In genomic region chr5:135214897-135215616, GRCh38 we compare ENCODE assay signal across 14 cellular contexts.
DNase-seq lines count a peak whose midpoint lies in the region; ATAC-seq lines count a peak whose summit lies in the region.
"Had no signal": no experiment of that assay in that cellular context is flagged by ENCODE, and none has a peak within 500 bp of the region (broad histone marks: within the 10 kb centered on the region; RNA-seq: fewer than 3 reads in every experiment).

No MANE protein-coding gene starts in this region.

- H3K79me1 ChIP-seq in mesenchymal stem cell (replicated peaks; ENCODE audit: low read length, poor library complexity, severe bottlenecking), result no peaks in the 10 kb centered on the region

- H3K4me1 ChIP-seq in mesenchymal stem cell (ENCODE audit: control insufficient read depth, insufficient read depth, low read depth, low read length), result peaks cover 3% of the 10 kb centered on the region

- H2AFZ ChIP-seq in mesenchymal stem cell (ENCODE audit: low read depth, low read length), result no peak overlapping the region
- H2AFZ ChIP-seq: GM23338 had no signal

- H3K36me3 ChIP-seq in mesenchymal stem cell (ENCODE audit: control insufficient read depth in 1 of 2, insufficient read depth in 2 of 2, low read depth in 1 of 2, low read length in 2 of 2), result no peaks in the 10 kb centered on the region

- H3K27ac Mint-ChIP-seq in dendritic cell treated with granulocyte-macrophage colony-stimulating factor and Interleukin-4, amounts not matched to agents 40 ng/mL and 50 ng/mL, for 4 days, result peak overlapping the region; percentile 68
- H3K27ac Mint-ChIP-seq: CD4-positive, CD25-positive, alpha-beta regulatory T cell; GM23338 had no signal

- H3K9me3 Mint-ChIP-seq in dendritic cell treated with granulocyte-macrophage colony-stimulating factor and Interleukin-4, amounts not matched to agents 40 ng/mL and 50 ng/mL, for 4 days, result no peaks in the 10 kb centered on the region
- H3K9me3 Mint-ChIP-seq: GM23338, neural crest cell had no signal

- H2BK12ac ChIP-seq in mesenchymal stem cell (ENCODE audit: low read length in 2 of 2), result peak overlapping the region in 1 of 2 experiments; percentile 80

- H3K27ac ChIP-seq in mesenchymal stem cell (ENCODE audit: low read length, poor library complexity, severe bottlenecking), result no peak overlapping the region
- H3K27ac ChIP-seq: SK-N-MC had no signal

- peak overlapping the region; percentile 1 to 26 for H3K18ac ChIP-seq in mesenchymal stem cell (ENCODE audit: low read depth in 1 of 2, low read length in 2 of 2)

- no peak overlapping the region for H2BK120ac ChIP-seq in mesenchymal stem cell (ENCODE audit: low read depth, low read length)

- 82% methylated on average over 7 of the region's 7 CpGs for WGBS in mesenchymal stem cell

- H3K14ac ChIP-seq in mesenchymal stem cell (ENCODE audit: low read length in 2 of 2), result peak overlapping the region in 1 of 2 experiments; percentile 16

- H3K9me3 ChIP-seq in mesenchymal stem cell (ENCODE audit: control insufficient read depth, low read length), result no peaks in the 10 kb centered on the region

- no peak overlapping the region for H2AK5ac ChIP-seq in mesenchymal stem cell (ENCODE audit: low read length, severe bottlenecking)

- H3K36me3 Mint-ChIP-seq in dendritic cell treated with granulocyte-macrophage colony-stimulating factor and Interleukin-4, amounts not matched to agents 40 ng/mL and 50 ng/mL, for 4 days (ENCODE audit: low read depth), result no peaks in the 10 kb centered on the region
- H3K36me3 Mint-ChIP-seq: CD4-positive, CD25-positive, alpha-beta regulatory T cell had no signal

- H3K27me3 ChIP-seq in mesenchymal stem cell (ENCODE audit: control insufficient read depth in 1 of 2, insufficient read depth in 1 of 2, low read length in 2 of 2), result peaks cover 4 to 8% of the 10 kb centered on the region in 2 experiments

- intact Hi-C loops in dendritic cell treated with granulocyte-macrophage colony-stimulating factor and Interleukin-4, amounts not matched to agents 40 ng/mL and 50 ng/mL, for 4 days (cut with micrococcal nuclease), result no loop called here

- no peaks in the 10 kb centered on the region for H3K27me3 Mint-ChIP-seq in dendritic cell treated with granulocyte-macrophage colony-stimulating factor and Interleukin-4, amounts not matched to agents 40 ng/mL and 50 ng/mL, for 4 days

- peaks cover 56% of the 10 kb centered on the region for H3K4me1 Mint-ChIP-seq in dendritic cell treated with granulocyte-macrophage colony-stimulating factor and Interleukin-4, amounts not matched to agents 40 ng/mL and 50 ng/mL, for 4 days (ENCODE audit: low read depth)
- H3K4me1 Mint-ChIP-seq: CD4-positive, CD25-positive, alpha-beta regulatory T cell; neural crest cell had no signal

- peak overlapping the region in 1 of 2 experiments; percentile 24 for H3K4ac ChIP-seq in mesenchymal stem cell (ENCODE audit: low read depth in 1 of 2, low read length in 2 of 2)

- ATAC-seq in HG03196 (IDR thresholded peaks at IDR 0.05; ENCODE audit: unreplicated experiment), result no peak
- ATAC-seq in HG03378 (IDR thresholded peaks at IDR 0.05; ENCODE audit: unreplicated experiment), result no peak
- ATAC-seq: GM23338 had no signal

- H4K91ac ChIP-seq in mesenchymal stem cell (ENCODE audit: low read length), result peak overlapping the region; percentile 54

- no peak overlapping the region for H2BK15ac ChIP-seq in mesenchymal stem cell (ENCODE audit: low read depth, poor library complexity, severe bottlenecking)

- no peak overlapping the region for H3K4me2 ChIP-seq in mesenchymal stem cell (ENCODE audit: low read length, poor library complexity, severe bottlenecking)
- H3K4me2 ChIP-seq: GM23338 had no signal

- no peak overlapping the region for H3K4me3 Mint-ChIP-seq in dendritic cell treated with granulocyte-macrophage colony-stimulating factor and Interleukin-4, amounts not matched to agents 40 ng/mL and 50 ng/mL, for 4 days
- H3K4me3 Mint-ChIP-seq: CD4-positive, CD25-positive, alpha-beta regulatory T cell; GM23338; neural crest cell had no signal

- H4K8ac ChIP-seq in mesenchymal stem cell (ENCODE audit: low read length), result peak overlapping the region; percentile 82

- H3K23ac ChIP-seq in mesenchymal stem cell (ENCODE audit: low read length in 2 of 2), result no peak overlapping the region

- DNase-seq in Ammon's horn (ENCODE audit: low spot score), result peak; percentile 36
- DNase-seq in MV-4-11 (lab: John Stamatoyannopoulos, UW), result peak; percentile 93
- peak; percentile 73 for DNase-seq in mesenchymal stem cell
- no peak for DNase-seq in NCI-H446 treated with DMSO at 0.1 percent for 48 hours (lab: John Stamatoyannopoulos, UW)
- DNase-seq in NCI-H146 treated with DMSO at 0.1 percent for 48 hours (lab: John Stamatoyannopoulos, UW; ENCODE audit: unreplicated experiment), result no peak
- DNase-seq: aorta; CD4-positive, CD25-positive, alpha-beta regulatory T cell; KG1 had no signal

- no peak overlapping the region for H2BK5ac ChIP-seq in mesenchymal stem cell (ENCODE audit: low read depth, low read length, poor library complexity, severe bottlenecking)

- no peak overlapping the region for H3K9ac ChIP-seq in mesenchymal stem cell (ENCODE audit: low read length)

- no peak overlapping the region for H3K4me3 ChIP-seq in mesenchymal stem cell (ENCODE audit: insufficient read depth in 1 of 2, low read depth in 1 of 2, low read length in 2 of 2)
- H3K4me3 ChIP-seq: GM23338, SK-N-MC had no signal

Comparison
In these comparisons a context has a peak if more than half of its experiments do, and no peak if none do; other contexts are left out.
1. DNase-seq: peak in Ammon's horn (single experiment), MV-4-11 (single experiment) and mesenchymal stem cell (single experiment); none in NCI-H446 treated with DMSO at 0.1 percent for 48 hours (single experiment) and NCI-H146 treated with DMSO at 0.1 percent for 48 hours (single experiment).